Comparison of ENCODE assay signal across 11 cellular contexts in genomic region chr10:29618341-29619171, GRCh38. TPM values are rescaled to one million over a fixed set of nuclear protein-coding genes. Genes with fewer than 3 reads are reported as not detected.
DNase-seq lines count a peak whose midpoint lies in the region; ATAC-seq and TF ChIP-seq lines count a peak whose summit lies in the region.
"Had no signal": no experiment of that assay in that cellular context is flagged by ENCODE, and none has a peak within 500 bp of the region (broad histone marks: within the 10 kb centered on the region; RNA-seq: fewer than 3 reads in every experiment).

No MANE protein-coding gene starts in this region.

- peak overlapping the region in 2 of 6 donors; percentile 9 to 37 for H3K27ac Mint-ChIP-seq in immature natural killer cell

- no peak for TF ChIP-seq CTCF in body of pancreas (IDR thresholded peaks at IDR 0.05)
- TF ChIP-seq CTCF in gastrocnemius medialis (IDR thresholded peaks at IDR 0.05 in 4 of 5, conservative IDR thresholded peaks at IDR 0.05 in 1 of 5) = no peak

- H3K4me3 ChIP-seq in body of pancreas (no peak overlapping the region), gastrocnemius medialis (peak overlapping the region in 3 of 4 donors; percentile 18 to 31 (median 24))
- H3K4me3 ChIP-seq: HAP-1, SK-N-MC had no signal

- no peaks in the 10 kb centered on the region for H3K36me3 Mint-ChIP-seq in immature natural killer cell

- no peak for TF ChIP-seq RAD21 in Ishikawa (IDR thresholded peaks at IDR 0.05; ENCODE audit: low read depth)

- H3K4me1 Mint-ChIP-seq in immature natural killer cell = peaks cover 18 to 22% of the 10 kb centered on the region in 2 donors

- H3K27me3 ChIP-seq in body of pancreas (no peaks in the 10 kb centered on the region), gastrocnemius medialis (no peaks in the 10 kb centered on the region)

- intact Hi-C loops in body of pancreas (cut with DNase I) = no loop called here
- intact Hi-C loops in gastrocnemius medialis (cut with DNase I; ENCODE audit: low total_unique reads) = no loop called here

- peaks cover 0 to 5% (median 0%) of the 10 kb centered on the region in 3 donors for H3K27me3 Mint-ChIP-seq in immature natural killer cell (ENCODE audit: low read depth in 3 of 3)

- H3K27ac ChIP-seq in body of pancreas = peak overlapping the region; percentile 21 to 78 (median 66)
- peak overlapping the region; percentile 95 to 96 (median 96) for H3K27ac ChIP-seq in gastrocnemius medialis
- H3K27ac ChIP-seq: KMS-11, SK-N-MC had no signal

- TF ChIP-seq EP300 in Ishikawa (IDR thresholded peaks at IDR 0.05; ENCODE audit: borderline replicate concordance) = no peak

- in situ Hi-C loops in gastrocnemius medialis (cut with MboI; ENCODE audit: low sequenced_read_pairs in 4 of 4) = no loop called here

- H3K36me3 ChIP-seq in body of pancreas (replicated peaks in 1 of 2; ENCODE audit: insufficient read depth in 1 of 2, low read depth in 2 of 2) (no peaks in the 10 kb centered on the region), gastrocnemius medialis (no peaks in the 10 kb centered on the region)
- H3K36me3 ChIP-seq: HAP-1 had no signal

- H3K4me1 ChIP-seq in body of pancreas (peaks cover 18% of the 10 kb centered on the region), gastrocnemius medialis (peaks cover 75 to 79% of the 10 kb centered on the region in 2 donors)

- TF ChIP-seq POLR2A in body of pancreas (IDR thresholded peaks at IDR 0.05) = no peak
- peak in 1 of 2 donors; percentile 17 for TF ChIP-seq POLR2A in gastrocnemius medialis (IDR thresholded peaks at IDR 0.05)

- peaks cover 0 to 3% (median 0%) of the 10 kb centered on the region in 6 donors for H3K9me3 Mint-ChIP-seq in immature natural killer cell

- no peaks in the 10 kb centered on the region for H3K9me3 ChIP-seq in body of pancreas
- no peaks in the 10 kb centered on the region for H3K9me3 ChIP-seq in gastrocnemius medialis
- H3K9me3 ChIP-seq: HAP-1 had no signal

- ATAC-seq in body of pancreas (peak; percentile 54), gastrocnemius medialis (peak; percentile 16 to 28), GM21576 (IDR thresholded peaks at IDR 0.05; ENCODE audit: unreplicated experiment) (no peak), GM18907 (IDR thresholded peaks at IDR 0.05; ENCODE audit: unreplicated experiment) (no peak)

- peak overlapping the region in 4 of 5 donors; percentile 26 to 63 (median 49) for H3K4me3 Mint-ChIP-seq in immature natural killer cell

- 58 to 70% methylated on average over 13 to 14 of the region's 14 CpGs for WGBS in body of pancreas, 2 donors

- DNase-seq in body of pancreas (peak; percentile 42 to 64 (median 56)), immature natural killer cell (no peak), gastrocnemius medialis (peak in 1 of 2 donors; percentile 82), amygdala (lab: John Stamatoyannopoulos, UW) (no peak), AG20443 (ENCODE audit: low spot score) (no peak)

TF ChIP-seq in Ishikawa, 13 proteins besides CTCF, POLR2A, EP300 and RAD21:
- TF ChIP-seq TCF12 (IDR thresholded peaks at IDR 0.05; ENCODE audit: low read depth) (0 out of 2 replicates have a peak, but pooled peaks have one; percentile 22), FOXM1 (IDR thresholded peaks at IDR 0.05; ENCODE audit: borderline replicate concordance, low read depth) (no peak), CEBPB (IDR thresholded peaks at IDR 0.05) (peak; percentile 93), ZBTB7A (IDR thresholded peaks at IDR 0.05; ENCODE audit: low read depth) (0 out of 2 replicates have a peak, but pooled peaks have one; percentile 22), NFIC (IDR thresholded peaks at IDR 0.05) (no peak)

RNA-seq across cellular contexts. Expression of gene SVIL, which starts 16.2 kb away (rescaled TPM):
- total RNA-seq in body of pancreas (10 to 100 TPM; 25.4 to 41.2 TPM), gastrocnemius medialis (1,000 to 10,000 TPM; 1,040 to 1,354 (median 1,121) TPM)
- polyA plus RNA-seq in immature natural killer cell = 10 to 100 TPM in 1 of 3 donors, 1 to 10 TPM in 1, under 1 TPM in 1; 0.16 to 16.3 (median 2.6) TPM

Comparison
In these comparisons a context has a peak if more than half of its experiments do, and no peak if none do; other contexts are left out.
1. ATAC-seq: peak in body of pancreas (single experiment) and gastrocnemius medialis (2 of 2); none in GM21576 (single experiment) and GM18907 (single experiment).
2. DNase-seq: peak in body of pancreas (4 of 4); none in immature natural killer cell (0 of 3), amygdala (0 of 56) and AG20443 (single experiment).
3. H3K4me3 ChIP-seq: peak in gastrocnemius medialis (3 of 4); none in body of pancreas (0 of 2).
4. RNA of gene SVIL, which starts 16.2 kb away (total RNA-seq): 1,040 to 1,354 TPM in gastrocnemius medialis; 25.4 to 41.2 TPM in body of pancreas; every median in the first group is over 10 times any median in the second.